Comparison of ENCODE assay signal across 28 cellular contexts in the genomic region with DNA sequence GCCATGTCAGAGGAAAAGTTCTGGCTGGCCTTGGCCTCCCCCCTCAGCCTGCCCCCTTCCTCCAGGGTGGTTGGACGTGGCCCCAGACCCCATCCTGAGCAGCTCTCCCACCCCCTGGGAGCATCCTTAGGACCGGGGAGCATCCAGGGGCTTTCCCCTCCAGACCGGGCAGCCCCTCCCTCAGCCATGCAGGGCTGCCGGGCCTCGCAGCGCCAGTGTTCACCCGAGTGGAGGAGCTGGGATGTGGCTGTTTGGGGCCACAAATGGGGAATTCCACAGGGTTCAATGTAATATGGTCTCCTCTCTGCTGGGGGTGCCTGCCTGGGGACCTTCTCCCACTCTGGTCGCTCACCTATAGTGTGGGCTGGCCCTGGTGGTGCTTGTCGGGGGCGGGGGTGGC. TPM values are rescaled to one million over a fixed set of nuclear protein-coding genes. Genes with fewer than 3 reads are reported as not detected.
A peak's percentile ranks its signal among the peaks of the same experiment; 100 is the strongest.
DNase-seq lines count a peak whose midpoint lies in the region; ATAC-seq and TF ChIP-seq lines count a peak whose summit lies in the region.
"Had no signal": no experiment of that assay in that cellular context is flagged by ENCODE, and none has a peak within 500 bp of the region (broad histone marks: within the 10 kb centered on the region; RNA-seq: fewer than 3 reads in every experiment).

No MANE protein-coding gene starts in this region.

- peaks cover 2% of the 10 kb centered on the region for H3K36me3 Mint-ChIP-seq in T-helper 2 cell treated with Interferon-gamma antibody and Interleukin-4, amounts not matched to agents 5 μg/mL and 100 μg/mL, for 36 hours (ENCODE audit: low read depth)
- H3K36me3 Mint-ChIP-seq in activated B cell treated with CpG ODN at 0.5 μM for 24 hours (ENCODE audit: low read depth) = no peaks in the 10 kb centered on the region
- H3K36me3 Mint-ChIP-seq in naive thymus-derived CD4-positive, alpha-beta T cell = peaks cover 0 to 2% (median 0%) of the 10 kb centered on the region in 5 donors

- H3K4me1 ChIP-seq in naive thymus-derived CD4-positive, alpha-beta T cell (ENCODE audit: control insufficient read depth in 2 of 2, insufficient read depth in 2 of 2, low read length in 2 of 2) = peaks cover 14 to 31% of the 10 kb centered on the region in 2 donors
- peaks cover 0 to 10% of the 10 kb centered on the region in 2 donors for H3K4me1 ChIP-seq in uterus
- H3K4me1 ChIP-seq: foreskin keratinocyte had no signal

- H3K27me3 ChIP-seq in naive thymus-derived CD4-positive, alpha-beta T cell (ENCODE audit: control insufficient read depth in 2 of 2, insufficient read depth in 2 of 2, low read length in 2 of 2) = no peaks in the 10 kb centered on the region
- H3K27me3 ChIP-seq in uterus = no peaks in the 10 kb centered on the region
- H3K27me3 ChIP-seq: adrenal gland, brain microvascular endothelial cell had no signal

- no peak for TF ChIP-seq POLR2A in uterus (IDR thresholded peaks at IDR 0.05)

- H3K27me3 Mint-ChIP-seq in T-helper 2 cell treated with Interferon-gamma antibody and Interleukin-4, amounts not matched to agents 5 μg/mL and 100 μg/mL, for 36 hours (ENCODE audit: low read depth) = no peaks in the 10 kb centered on the region
- H3K27me3 Mint-ChIP-seq in activated B cell treated with CpG ODN at 0.5 μM for 24 hours = no peaks in the 10 kb centered on the region
- no peaks in the 10 kb centered on the region for H3K27me3 Mint-ChIP-seq in naive thymus-derived CD4-positive, alpha-beta T cell

- H3K36me3 ChIP-seq in naive thymus-derived CD4-positive, alpha-beta T cell (ENCODE audit: control insufficient read depth in 2 of 3, insufficient read depth in 3 of 3, low read length in 3 of 3) = no peaks in the 10 kb centered on the region
- no peaks in the 10 kb centered on the region for H3K36me3 ChIP-seq in uterus
- H3K36me3 ChIP-seq: adrenal gland, brain microvascular endothelial cell, left lung had no signal

- no peaks in the 10 kb centered on the region for H3K9me3 Mint-ChIP-seq in T-helper 2 cell treated with Interferon-gamma antibody and Interleukin-4, amounts not matched to agents 5 μg/mL and 100 μg/mL, for 36 hours
- no peaks in the 10 kb centered on the region for H3K9me3 Mint-ChIP-seq in activated B cell treated with CpG ODN at 0.5 μM for 24 hours
- H3K9me3 Mint-ChIP-seq in naive thymus-derived CD4-positive, alpha-beta T cell = no peaks in the 10 kb centered on the region
- H3K9me3 Mint-ChIP-seq: activated T-cell treated with anti-CD3 and anti-CD28 coated beads, Interleukin-2, amount 50 U/mL, for 4 hours; H9; neural crest cell had no signal

- no peaks in the 10 kb centered on the region for H3K9me3 ChIP-seq in naive thymus-derived CD4-positive, alpha-beta T cell (ENCODE audit: control insufficient read depth in 2 of 3, low read length in 3 of 3)
- no peaks in the 10 kb centered on the region for H3K9me3 ChIP-seq in uterus
- H3K9me3 ChIP-seq: adrenal gland, left lung had no signal

- H3K4me3 Mint-ChIP-seq in T-helper 2 cell treated with Interferon-gamma antibody and Interleukin-4, amounts not matched to agents 5 μg/mL and 100 μg/mL, for 36 hours = no peak overlapping the region
- peak overlapping the region; percentile 24 for H3K4me3 Mint-ChIP-seq in activated B cell treated with CpG ODN at 0.5 μM for 24 hours
- H3K4me3 Mint-ChIP-seq in naive thymus-derived CD4-positive, alpha-beta T cell = peak overlapping the region in 1 of 10 donors; percentile 52
- H3K4me3 Mint-ChIP-seq: activated T-cell treated with anti-CD3 and anti-CD28 coated beads, Interleukin-2, amount 50 U/mL, for 4 hours; H9; neural crest cell had no signal

- H3K27ac ChIP-seq in naive thymus-derived CD4-positive, alpha-beta T cell (ENCODE audit: low read depth, low read length) = no peak overlapping the region
- H3K27ac ChIP-seq in uterus = no peak overlapping the region
- H3K27ac ChIP-seq: adrenal gland, brain microvascular endothelial cell, foreskin keratinocyte, left lung had no signal

- peak overlapping the region; percentile 36 for H3K27ac Mint-ChIP-seq in T-helper 2 cell treated with Interferon-gamma antibody and Interleukin-4, amounts not matched to agents 5 μg/mL and 100 μg/mL, for 36 hours
- no peak overlapping the region for H3K27ac Mint-ChIP-seq in activated B cell treated with CpG ODN at 0.5 μM for 24 hours
- H3K27ac Mint-ChIP-seq in naive thymus-derived CD4-positive, alpha-beta T cell = peak overlapping the region in 6 of 9 donors; percentile 56 to 82 (median 58)
- H3K27ac Mint-ChIP-seq: H9 had no signal

- DNase-seq in T-helper 2 cell treated with Interferon-gamma antibody and Interleukin-4, amounts not matched to agents 5 μg/mL and 100 μg/mL, for 36 hours (ENCODE audit: low spot score) = no peak
- no peak for DNase-seq in T-helper 2 cell
- no peak for DNase-seq in activated B cell treated with CpG ODN at 0.5 μM for 24 hours
- no peak for DNase-seq in naive thymus-derived CD4-positive, alpha-beta T cell
- no peak for DNase-seq in GM03348 (ENCODE audit: low spot score)
- DNase-seq in uterus = no peak
- DNase-seq: 8988T; activated T-cell treated with anti-CD3 and anti-CD28 coated beads, Interleukin-2, amount 50 U/mL, for 4 hours; adrenal gland; brain microvascular endothelial cell; effector CD4-positive, alpha-beta T cell; foreskin keratinocyte; GDM1; H9; NCI-H1092; NCI-H1930; NCI-H526 treated with DMSO at 0.1 percent for 48 hours; posterior cingulate gyrus; T-helper 9 cell had no signal

- H3K4me1 Mint-ChIP-seq in T-helper 2 cell treated with Interferon-gamma antibody and Interleukin-4, amounts not matched to agents 5 μg/mL and 100 μg/mL, for 36 hours (ENCODE audit: low read depth) = peaks cover 28% of the 10 kb centered on the region
- peaks cover 51% of the 10 kb centered on the region for H3K4me1 Mint-ChIP-seq in activated B cell treated with CpG ODN at 0.5 μM for 24 hours
- H3K4me1 Mint-ChIP-seq in naive thymus-derived CD4-positive, alpha-beta T cell = peaks cover 11 to 36% (median 27%) of the 10 kb centered on the region in 7 donors

- H3K4me3 ChIP-seq in GM12875 (ENCODE audit: low read depth, low read length) (no peak overlapping the region), uterus (no peak overlapping the region)
- H3K4me3 ChIP-seq in naive thymus-derived CD4-positive, alpha-beta T cell (ENCODE audit: low read length) = no peak overlapping the region
- H3K4me3 ChIP-seq: adrenal gland, left lung had no signal

- CTCF ChIA-PET in activated B cell treated with CpG ODN at 0.5 μM for 24 hours (lab: Charles Lee) = interaction anchor here (1.9 kb wide), 1 partner anchor 27 kb away, joined by 7 read pairs; no protein-coding TSS in a partner anchor
- CTCF ChIA-PET in naive thymus-derived CD4-positive, alpha-beta T cell (lab: Charles Lee) = no interaction called here

- TF ChIP-seq CTCF in GM12875 (IDR thresholded peaks at IDR 0.05; ENCODE audit: borderline replicate concordance, insufficient read depth, low read depth, low read length) = peak; percentile 7; the same call in 1 of the 2 replicates
- TF ChIP-seq CTCF in activated B cell treated with CpG ODN at 0.5 μM for 24 hours (IDR thresholded peaks at IDR 0.05) = no peak
- no peak for TF ChIP-seq CTCF in uterus (IDR thresholded peaks at IDR 0.05)

- ATAC-seq in activated B cell treated with CpG ODN at 0.5 μM for 24 hours (ENCODE audit: low read depth) (no peak), GM18909 (IDR thresholded peaks at IDR 0.05; ENCODE audit: poor library complexity, unreplicated experiment) (no peak)
- ATAC-seq in naive thymus-derived CD4-positive, alpha-beta T cell = no peak
- ATAC-seq: activated T-cell treated with anti-CD3 and anti-CD28 coated beads, Interleukin-2, amount 50 U/mL, for 4 hours; foreskin keratinocyte; left lung had no signal

- intact Hi-C loops in activated B cell treated with CpG ODN at 0.5 μM for 24 hours (cut with micrococcal nuclease) = no loop called here
- intact Hi-C loops in naive thymus-derived CD4-positive, alpha-beta T cell (cut with micrococcal nuclease) = no loop called here
- intact Hi-C loops in uterus (cut with DNase I; ENCODE audit: low total_unique reads) = no loop called here

- POLR2A ChIA-PET in activated B cell treated with CpG ODN at 0.5 μM for 24 hours (lab: Charles Lee) = no interaction called here
- POLR2A ChIA-PET in naive thymus-derived CD4-positive, alpha-beta T cell (lab: Charles Lee) = interaction anchor here (0.5 kb wide), 1 partner anchor 210 kb away, joined by 3 read pairs; no protein-coding TSS in a partner anchor

RNA-seq across cellular contexts. Expression of gene PFKL, which starts 4.2 kb away (rescaled TPM):
- total RNA-seq in activated B cell treated with CpG ODN at 0.5 μM for 24 hours (167 and 174 TPM in 2 replicates), uterus (100 to 1,000 TPM in 1 of 4 donors, 10 to 100 TPM in 3; 36.5 to 144 (median 75.4) TPM)
- total RNA-seq in naive thymus-derived CD4-positive, alpha-beta T cell = 100 to 1,000 TPM; 107 to 196 (median 122) TPM
- 100 to 1,000 TPM in 1 of 2 donors, 10 to 100 TPM in 1; 75.0 to 103 TPM for polyA plus RNA-seq in naive thymus-derived CD4-positive, alpha-beta T cell

RNA-seq across cellular contexts. Expression of gene AIRE, which starts 10.0 kb away (rescaled TPM):
- total RNA-seq in activated B cell treated with CpG ODN at 0.5 μM for 24 hours (0.10 TPM in 1 of 2 replicates, not detected in the other), uterus (under 1 TPM in 1 of 4 donors, not detected in 3; 0.21 TPM)
- total RNA-seq in naive thymus-derived CD4-positive, alpha-beta T cell = 1 to 10 TPM in 1 of 5 experiments, under 1 TPM in 1, not detected in 3; 0.32 to 2.6 TPM
- polyA plus RNA-seq in naive thymus-derived CD4-positive, alpha-beta T cell = under 1 TPM in 1 of 2 donors, not detected in 1; 0.14 TPM
- total RNA-seq: activated CD8-positive, alpha-beta memory T cell treated with anti-CD3 and anti-CD28 coated beads for 36 hours; activated T-cell treated with anti-CD3 and anti-CD28 coated beads, Interleukin-2, amount 50 U/mL, for 4 hours; chondrocyte; foreskin keratinocyte; neural crest cell; RPMI7951 had no signal
- polyA plus RNA-seq: foreskin keratinocyte had no signal

RNA-seq across cellular contexts. Expression of gene DNMT3L, which starts 33.9 kb away (rescaled TPM):
- total RNA-seq in activated B cell treated with CpG ODN at 0.5 μM for 24 hours = not detected in 2 replicates
- total RNA-seq in naive thymus-derived CD4-positive, alpha-beta T cell = not detected
- not detected for polyA plus RNA-seq in naive thymus-derived CD4-positive, alpha-beta T cell
- total RNA-seq in uterus = not detected
- total RNA-seq: activated CD8-positive, alpha-beta memory T cell treated with anti-CD3 and anti-CD28 coated beads for 36 hours; activated T-cell treated with anti-CD3 and anti-CD28 coated beads, Interleukin-2, amount 50 U/mL, for 4 hours; adrenal gland; chondrocyte; foreskin keratinocyte; left lung; mononuclear cell; neural crest cell had no signal
- polyA plus RNA-seq: adrenal gland, esophagus, foreskin keratinocyte had no signal

RNA-seq across cellular contexts. Expression of gene CFAP410, which starts 43.5 kb away (rescaled TPM):
- total RNA-seq in activated B cell treated with CpG ODN at 0.5 μM for 24 hours (50.6 and 62.3 TPM in 2 replicates), uterus (10 to 100 TPM; 23.8 to 44.8 (median 26.0) TPM)
- 10 to 100 TPM; 20.8 to 66.7 (median 49.5) TPM for total RNA-seq in naive thymus-derived CD4-positive, alpha-beta T cell
- 10 to 100 TPM; 26.3 to 45.4 TPM for polyA plus RNA-seq in naive thymus-derived CD4-positive, alpha-beta T cell

RNA-seq across cellular contexts. Expression of gene ICOSLG, which starts 54.9 kb away (rescaled TPM):
- total RNA-seq in activated B cell treated with CpG ODN at 0.5 μM for 24 hours = 36.4 and 40.9 TPM in 2 replicates
- 10 to 100 TPM in 3 of 5 experiments, 1 to 10 TPM in 2; 3.3 to 20.4 (median 10.7) TPM for total RNA-seq in naive thymus-derived CD4-positive, alpha-beta T cell
- 1 to 10 TPM in 1 of 2 donors, under 1 TPM in 1; 0.45 to 3.6 TPM for polyA plus RNA-seq in naive thymus-derived CD4-positive, alpha-beta T cell
- total RNA-seq in uterus = 1 to 10 TPM in 2 of 4 donors, under 1 TPM in 2; 0.51 to 5.1 (median 1.4) TPM
